15 cellular contexts compared by ENCODE assay signal in genomic region chr10:113539789-113540188, GRCh38. TPM values are rescaled to one million over a fixed set of nuclear protein-coding genes. Genes with fewer than 3 reads are reported as not detected.
DNase-seq lines count a peak whose midpoint lies in the region; ATAC-seq, FAIRE-seq and TF ChIP-seq lines count a peak whose summit lies in the region.
"Had no signal": no experiment of that assay in that cellular context is flagged by ENCODE, and none has a peak within 500 bp of the region (broad histone marks: within the 10 kb centered on the region; RNA-seq: fewer than 3 reads in every experiment).

No MANE protein-coding gene starts in this region.

- H3K9me2 ChIP-seq in MM.1S (replicated peaks; ENCODE audit: insufficient read depth, low read length) = no peaks in the 10 kb centered on the region

- FAIRE-seq in RCC 7860 (lab: Jason Lieb, UNC) = peak; percentile 94

- ATAC-seq in esophagus mucosa (peak; percentile 28), HG02759 (IDR thresholded peaks at IDR 0.05; ENCODE audit: unreplicated experiment) (no peak)
- ATAC-seq: naive thymus-derived CD8-positive, alpha-beta T cell; stimulated activated memory B cell treated with anti-CD40 and anti-IgM and Interleukin-4, amounts not matched to agents 10 μg/mL and 1 μg/mL and 100 μg/mL, for 72 hours had no signal

- H3K4me2 ChIP-seq in MM.1S (ENCODE audit: low read depth, low read length) = no peak overlapping the region

- H2AFZ ChIP-seq in MM.1S (ENCODE audit: low read length) = no peak overlapping the region

- H3K79me2 ChIP-seq in MM.1S (ENCODE audit: low read length) = no peaks in the 10 kb centered on the region

- no peak overlapping the region for H3K9ac ChIP-seq in MM.1S (ENCODE audit: low read length)

- no peaks in the 10 kb centered on the region for H3F3A ChIP-seq in MM.1S (ENCODE audit: insufficient read depth, low read length)

- H3K4me1 ChIP-seq in MM.1S (ENCODE audit: low read length) = no peaks in the 10 kb centered on the region

- H3K36me3 ChIP-seq in MM.1S (replicated peaks; ENCODE audit: insufficient read depth, low read length) = no peaks in the 10 kb centered on the region

- DNase-seq in GOT3 (lab: John Stamatoyannopoulos, UW) (peak; percentile 36), RCC 7860 (ENCODE audit: low spot score) (peak; percentile 80), putamen (ENCODE audit: low spot score) (peak; percentile 7), ureter (ENCODE audit: low spot score) (no peak), MM.1S (no peak), midbrain (lab: John Stamatoyannopoulos, UW) (no peak)
- DNase-seq: DMS79 treated with DMSO at 0.1 percent for 48 hours; naive thymus-derived CD8-positive, alpha-beta T cell; NCI-H1048 had no signal

- no peak overlapping the region for H3K4me3 ChIP-seq in MM.1S (ENCODE audit: low read length)

- H3K27ac ChIP-seq in MM.1S (ENCODE audit: low read length) = no peak overlapping the region

- no peaks in the 10 kb centered on the region for H3K9me3 ChIP-seq in MM.1S (replicated peaks; ENCODE audit: insufficient read depth, low read length)

- H4K20me1 ChIP-seq in MM.1S (ENCODE audit: insufficient read depth, low read length) = no peaks in the 10 kb centered on the region

- no peak for TF ChIP-seq CTCF in MM.1S (IDR thresholded peaks at IDR 0.05; ENCODE audit: low read length)

- no peaks in the 10 kb centered on the region for H3K27me3 ChIP-seq in MM.1S (replicated peaks; ENCODE audit: insufficient read depth, low read length)

RNA-seq across cellular contexts. Expression of gene HABP2, which starts 13.1 kb away (rescaled TPM):
- total RNA-seq in esophagus mucosa (0.04 TPM), ureter (0.23 TPM)
- total RNA-seq: activated T-helper 1 cell treated with anti-CD3 and anti-CD28 coated beads, Interleukin-12 subunit alpha, Interleukin-12 subunit beta, Interleukin-2, Interleukin-4 antibody, amounts not matched to agents 30 ng/mL and 10 ng/mL and 1 ng/mL, durations not matched to agents 14 hours and 24 hours and 36 hours; cerebellum; naive thymus-derived CD8-positive, alpha-beta T cell; T-helper 2 cell treated with Interferon-gamma antibody and Interleukin-4, amounts not matched to agents 100 ng/mL and 5 ng/mL, for 36 hours had no signal

Comparison
In these comparisons a context has a peak if more than half of its experiments do, and no peak if none do; other contexts are left out.
1. DNase-seq: peak in GOT3 (single experiment), RCC 7860 (single experiment) and putamen (single experiment); none in ureter (single experiment), MM.1S (single experiment) and midbrain (single experiment).